21 cellular contexts compared by ENCODE assay signal in genomic region chr4:124753941-124754581, GRCh38. TPM values are rescaled to one million over a fixed set of nuclear protein-coding genes. Genes with fewer than 3 reads are reported as not detected.
DNase-seq lines count a peak whose midpoint lies in the region; ATAC-seq and TF ChIP-seq lines count a peak whose summit lies in the region.
"Had no signal": no experiment of that assay in that cellular context is flagged by ENCODE, and none has a peak within 500 bp of the region (broad histone marks: within the 10 kb centered on the region; RNA-seq: fewer than 3 reads in every experiment).

No MANE protein-coding gene starts in this region.

- H3K4me1 ChIP-seq in body of pancreas (peaks cover 10% of the 10 kb centered on the region), neuronal stem cell (ENCODE audit: control insufficient read depth in 2 of 2, insufficient read depth in 1 of 2, low read depth in 1 of 2, low read length in 2 of 2) (no peaks in the 10 kb centered on the region)
- H3K4me1 ChIP-seq: foreskin keratinocyte, right atrium auricular region, transverse colon had no signal

- H3K9ac ChIP-seq in neuronal stem cell (ENCODE audit: low read depth, low read length, poor library complexity) = no peak overlapping the region

- peak in 1 of 3 donors; percentile 15 for TF ChIP-seq POLR2A in body of pancreas (IDR thresholded peaks at IDR 0.05)

- no peak overlapping the region for H3K4ac ChIP-seq in neuronal stem cell (ENCODE audit: low read length)

- H3K27ac ChIP-seq in body of pancreas (peak overlapping the region; percentile 11 to 70 (median 60)), neuronal stem cell (replicated peaks; ENCODE audit: low read length) (no peak overlapping the region)
- H3K27ac ChIP-seq: foreskin keratinocyte, neutrophil, right atrium auricular region, transverse colon had no signal

- H3K14ac ChIP-seq in neuronal stem cell (ENCODE audit: low read length) = no peak overlapping the region

- peak overlapping the region; percentile 75 for H2BK15ac ChIP-seq in neuronal stem cell (ENCODE audit: low read length)

- H3K36me3 ChIP-seq in body of pancreas (replicated peaks in 1 of 2; ENCODE audit: insufficient read depth in 1 of 2, low read depth in 2 of 2) (no peaks in the 10 kb centered on the region), neuronal stem cell (replicated peaks in 1 of 2; ENCODE audit: control insufficient read depth in 2 of 2, insufficient read depth in 2 of 2, low read length in 2 of 2) (no peaks in the 10 kb centered on the region)
- H3K36me3 ChIP-seq: neutrophil, right atrium auricular region, transverse colon had no signal

- H2BK12ac ChIP-seq in neuronal stem cell (ENCODE audit: low read length) = no peak overlapping the region

- intact Hi-C loops in body of pancreas (cut with DNase I) = no loop called here

- H4K91ac ChIP-seq in neuronal stem cell (ENCODE audit: low read depth, low read length, poor library complexity) = no peak overlapping the region

- no peak overlapping the region for H4K8ac ChIP-seq in neuronal stem cell (ENCODE audit: low read depth, low read length)

- H3K18ac ChIP-seq in neuronal stem cell (ENCODE audit: low read length) = peak overlapping the region; percentile 72

- H3K79me1 ChIP-seq in neuronal stem cell (ENCODE audit: low read depth, low read length) = no peaks in the 10 kb centered on the region

- peak overlapping the region; percentile 31 for H2AFZ ChIP-seq in neuronal stem cell (ENCODE audit: low read length)

- 35 to 45% methylated on average over 4 of the region's 4 CpGs for WGBS in body of pancreas, 2 donors
- WGBS in neuronal stem cell (ENCODE audit: extremely low coverage in 2 of 2, insufficient read length in 2 of 2, insufficient replicate concordance in 1 of 2), 2 donors = no CpG with 5 or more reads among the region's 4 CpGs

- no peak overlapping the region for H2AK5ac ChIP-seq in neuronal stem cell (ENCODE audit: low read depth, low read length)

- H2BK5ac ChIP-seq in neuronal stem cell (ENCODE audit: low read length) = no peak overlapping the region

- no peak overlapping the region for H3K4me3 ChIP-seq in body of pancreas
- H3K4me3 ChIP-seq in neuronal stem cell (ENCODE audit: low read length in 2 of 2) = no peak overlapping the region
- H3K4me3 ChIP-seq: K562, mucosa of descending colon, right atrium auricular region, transverse colon had no signal

- ATAC-seq in body of pancreas = peak; percentile 98
- ATAC-seq in GM21381 (IDR thresholded peaks at IDR 0.05; ENCODE audit: unreplicated experiment) = no peak
- ATAC-seq in HG02981 (IDR thresholded peaks at IDR 0.05; ENCODE audit: unreplicated experiment) = no peak
- ATAC-seq: activated T-cell treated with anti-CD3 and anti-CD28 coated beads, Interleukin-2, amount 50 U/mL, for 4 hours; foreskin keratinocyte; K562; left cardiac atrium; mucosa of descending colon; stimulated activated naive B cell treated with anti-CD40 and anti-IgM and Interleukin-4, amounts not matched to agents 10 μg/mL and 1 μg/mL and 100 μg/mL, for 72 hours had no signal

- no peak for TF ChIP-seq CTCF in body of pancreas (IDR thresholded peaks at IDR 0.05)

- H3K27me3 ChIP-seq in body of pancreas (no peaks in the 10 kb centered on the region), neuronal stem cell (ENCODE audit: control insufficient read depth in 3 of 3, insufficient read depth in 3 of 3, low read depth in 1 of 3, low read length in 3 of 3) (no peaks in the 10 kb centered on the region)
- H3K27me3 ChIP-seq: foreskin keratinocyte, neutrophil, right atrium auricular region, transverse colon had no signal

- DNase-seq in DMS53 (lab: John Stamatoyannopoulos, UW) = peak; percentile 86
- peak; percentile 45 to 91 for DNase-seq in NCI-H2081 (lab: John Stamatoyannopoulos, UW)
- peak; percentile 72 to 90 (median 86) for DNase-seq in body of pancreas
- DNase-seq in neuronal stem cell (ENCODE audit: low spot score) = no peak
- DNase-seq in activated T-cell treated with anti-CD3 and anti-CD28 coated beads, Interleukin-2, amount 50 U/mL, for 1 hour = no peak
- DNase-seq in GDM1 (lab: John Stamatoyannopoulos, UW) = no peak
- DNase-seq: activated CD4-positive, alpha-beta memory T cell treated with anti-CD3 and anti-CD28 coated beads for 36 hours; activated naive CD4-positive, alpha-beta T cell treated with anti-CD3 and anti-CD28 coated beads, Interleukin-2, amount 50 U/mL, for 16 hours; activated T-cell treated with anti-CD3 and anti-CD28 coated beads, Interleukin-2, amount 50 U/mL, for 4 hours; CD4-positive, alpha-beta T cell; foreskin keratinocyte; left cardiac atrium; mucosa of descending colon; Right ventricle myocardium superior; stimulated activated naive B cell treated with anti-CD40 and anti-IgM and Interleukin-4, amounts not matched to agents 10 μg/mL and 1 μg/mL and 100 μg/mL, for 72 hours; transverse colon had no signal

- no peak overlapping the region for H3K23ac ChIP-seq in neuronal stem cell (ENCODE audit: low read depth, low read length, poor library complexity)

- H3K9me3 ChIP-seq in body of pancreas = no peaks in the 10 kb centered on the region
- H3K9me3 ChIP-seq in neuronal stem cell (replicated peaks in 1 of 2; ENCODE audit: control insufficient read depth in 2 of 2, insufficient read depth in 1 of 2, low read depth in 1 of 2, low read length in 2 of 2) = peaks cover 0 to 1% of the 10 kb centered on the region in 2 donors
- H3K9me3 ChIP-seq: mucosa of descending colon, neutrophil, right atrium auricular region, transverse colon had no signal

- no peak overlapping the region for H2BK120ac ChIP-seq in neuronal stem cell (ENCODE audit: low read depth, low read length)

- no peak overlapping the region for H3K4me2 ChIP-seq in neuronal stem cell (ENCODE audit: insufficient read depth, low read length, poor library complexity, severe bottlenecking)

RNA-seq across cellular contexts. Expression of gene ANKRD50, which starts 41.5 kb away (rescaled TPM):
- total RNA-seq in body of pancreas = 1 to 10 TPM; 5.6 to 6.7 TPM
- 9.3 TPM for polyA plus RNA-seq in neuronal stem cell (2013, experiment 1 of 2)
- 9.7 TPM for polyA plus RNA-seq in neuronal stem cell (2013, experiment 2 of 2)

Comparison
In these comparisons a context has a peak if more than half of its experiments do, and no peak if none do; other contexts are left out.
1. DNase-seq: peak in DMS53 (single experiment), NCI-H2081 (2 of 2) and body of pancreas (4 of 4); none in neuronal stem cell (single experiment), activated T-cell treated with anti-CD3 and anti-CD28 coated beads, Interleukin-2, amount 50 U/mL, for 1 hour (single experiment) and GDM1 (single experiment).